15 cellular contexts compared by ENCODE assay signal in the genomic region with DNA sequence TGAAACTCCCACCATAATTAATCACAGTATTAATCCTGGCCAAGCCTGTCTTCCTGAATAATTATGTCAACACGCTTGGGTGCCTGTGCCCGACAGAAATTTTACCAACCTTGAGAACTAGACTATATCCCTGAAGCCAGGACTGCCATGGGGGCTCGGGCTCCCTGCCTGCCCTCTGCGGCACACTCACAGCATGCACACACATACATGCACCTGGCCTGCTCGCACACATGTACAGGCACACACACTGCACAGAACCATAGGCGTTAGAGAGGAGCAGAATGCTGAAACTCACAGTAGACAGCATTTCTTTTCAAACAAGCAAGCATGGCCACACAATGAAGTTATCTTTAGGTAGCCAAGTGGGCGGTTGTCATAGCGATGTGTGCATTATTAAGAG.
A peak's percentile ranks its signal among the peaks of the same experiment; 100 is the strongest.
DNase-seq lines count a peak whose midpoint lies in the region; ATAC-seq, FAIRE-seq and TF ChIP-seq lines count a peak whose summit lies in the region.
"Had no signal": no experiment of that assay in that cellular context is flagged by ENCODE, and none has a peak within 500 bp of the region (broad histone marks: within the 10 kb centered on the region; RNA-seq: fewer than 3 reads in every experiment).

No MANE protein-coding gene starts in this region.

- peak; percentile 4 for DNase-seq in NCI-H146 (lab: John Stamatoyannopoulos, UW)
- DNase-seq in NCI-H146 treated with DMSO at 0.1 percent for 48 hours (lab: John Stamatoyannopoulos, UW; ENCODE audit: unreplicated experiment) = no peak
- no peak for DNase-seq in SK-N-MC (ENCODE audit: low read depth, low spot score)
- no peak for DNase-seq in left ventricle myocardium inferior
- no peak for DNase-seq in retinal pigment epithelial cell (ENCODE audit: low read depth)
- DNase-seq in iPS-NIHi11 (ENCODE audit: low spot score) = no peak
- no peak for DNase-seq in GM19239 (ENCODE audit: insufficient read length, low spot score)
- DNase-seq: activated CD8-positive, alpha-beta memory T cell treated with anti-CD3 and anti-CD28 coated beads, Interleukin-2, amount 10 ng/mL, durations not matched to agents 7 days and 5 days; effector memory CD8-positive, alpha-beta T cell; right lobe of liver had no signal

- no peaks in the 10 kb centered on the region for H3K9me3 ChIP-seq in SK-N-MC (ENCODE audit: low read depth, low read length)
- no peaks in the 10 kb centered on the region for H3K9me3 ChIP-seq in left ventricle myocardium inferior (replicated peaks)
- H3K9me3 ChIP-seq: right lobe of liver, thyroid gland had no signal

- H3K36me3 ChIP-seq in SK-N-MC (ENCODE audit: insufficient read depth, low read length) = no peaks in the 10 kb centered on the region
- no peaks in the 10 kb centered on the region for H3K36me3 ChIP-seq in left ventricle myocardium inferior
- H3K36me3 ChIP-seq: right lobe of liver, thyroid gland had no signal

- ATAC-seq in GM21576 (IDR thresholded peaks at IDR 0.05; ENCODE audit: unreplicated experiment) = no peak
- ATAC-seq: activated CD8-positive, alpha-beta memory T cell treated with anti-CD3 and anti-CD28 coated beads, Interleukin-2, amount 10 ng/mL, durations not matched to agents 7 days and 5 days; effector memory CD8-positive, alpha-beta T cell; right lobe of liver had no signal

- TF ChIP-seq CTCF in left ventricle myocardium inferior (IDR thresholded peaks at IDR 0.05; ENCODE audit: borderline replicate concordance) = no peak
- no peak for TF ChIP-seq CTCF in retinal pigment epithelial cell (conservative IDR thresholded peaks at IDR 0.05; ENCODE audit: low read depth, low read length)

- H3K4me3 ChIP-seq in SK-N-MC (peak overlapping the region; percentile 68), left ventricle myocardium inferior (peak overlapping the region; percentile 52), retinal pigment epithelial cell (ENCODE audit: low read length) (peak overlapping the region; percentile 35)
- H3K4me3 ChIP-seq: right lobe of liver, thyroid gland had no signal

- H3K27ac ChIP-seq in SK-N-MC (peak overlapping the region; percentile 84; the same call in 1 of the 2 replicates), left ventricle myocardium inferior (replicated peaks) (no peak overlapping the region)
- H3K27ac ChIP-seq: right lobe of liver, thyroid gland had no signal

- H3K9ac ChIP-seq in SK-N-MC (ENCODE audit: insufficient read length) = peak overlapping the region; percentile 55

- intact Hi-C loops in left ventricle myocardium inferior (cut with micrococcal nuclease) = no loop called here

- H3K27me3 ChIP-seq in left ventricle myocardium inferior (ENCODE audit: low read depth) = peaks cover 24% of the 10 kb centered on the region
- H3K27me3 ChIP-seq: right lobe of liver, thyroid gland had no signal

- H3K4me1 ChIP-seq in left ventricle myocardium inferior = peaks cover 7% of the 10 kb centered on the region
- H3K4me1 ChIP-seq: right lobe of liver had no signal

- FAIRE-seq in GM19239 (lab: Jason Lieb, UNC) = no peak
- FAIRE-seq: A204.1, HTR-8/SVneo, TTC549 had no signal
